In the genomic region with DNA sequence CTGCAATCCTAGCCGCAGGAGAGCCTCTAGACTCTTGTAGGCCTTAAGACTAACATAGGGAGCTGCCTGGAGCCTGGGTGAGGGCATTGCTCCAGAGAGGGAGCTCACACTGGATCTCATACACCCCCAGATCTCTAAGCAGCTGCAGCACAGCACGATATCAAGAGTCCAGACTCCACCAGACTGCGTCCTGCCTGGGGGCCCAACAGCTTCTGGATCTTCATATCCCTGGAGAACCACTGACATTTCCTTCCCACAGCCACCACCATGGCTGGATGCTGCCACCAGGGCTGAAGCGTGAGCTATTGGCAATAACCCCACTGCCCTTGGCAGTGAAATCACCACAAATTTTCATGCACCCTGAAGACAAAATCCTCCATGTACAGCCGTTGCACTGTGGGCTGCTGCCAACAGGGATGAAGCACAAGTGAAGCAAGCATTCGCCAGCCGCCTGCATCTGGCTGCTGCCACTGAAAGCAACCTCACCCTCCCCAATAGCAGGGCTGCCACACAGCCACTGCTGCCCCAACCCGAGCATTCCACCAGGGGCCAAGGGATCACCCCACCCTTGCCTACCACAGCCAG, we compare ENCODE assay signal across 2 cellular contexts.
TF ChIP-seq lines count a peak whose summit lies in the region.

No MANE protein-coding gene starts in this region.

TF ChIP-seq in SK-N-SH, 30 proteins besides CTCF, POLR2A, EP300 and RAD21:
- no peak for TF ChIP-seq SMC3 (IDR thresholded peaks at IDR 0.05; ENCODE audit: low read depth, low read length)
- no peak for TF ChIP-seq FOXM1 (IDR thresholded peaks at IDR 0.05; ENCODE audit: low read depth)
- no peak for TF ChIP-seq IRF3 (IDR thresholded peaks at IDR 0.05; ENCODE audit: low read depth, low read length)
- no peak for TF ChIP-seq GATA2 (CRISPR knock-in tag; IDR thresholded peaks at IDR 0.05)
- no peak for TF ChIP-seq ELF1 (IDR thresholded peaks at IDR 0.05)
- no peak for TF ChIP-seq TCF12 (IDR thresholded peaks at IDR 0.05)
- no peak for TF ChIP-seq YY1 (IDR thresholded peaks at IDR 0.05; ENCODE audit: low read depth)
- TF ChIP-seq NFIC (IDR thresholded peaks at IDR 0.05; ENCODE audit: borderline replicate concordance) = no peak
- no peak for TF ChIP-seq FOSL2 (IDR thresholded peaks at IDR 0.05; ENCODE audit: borderline replicate concordance, low read depth)
- no peak for TF ChIP-seq EZH2phosphoT487 (IDR thresholded peaks at IDR 0.05; ENCODE audit: borderline replicate concordance, low read depth)
- no peak for TF ChIP-seq FOXJ3 (CRISPR knock-in tag; IDR thresholded peaks at IDR 0.05)
- TF ChIP-seq RCOR1 (IDR thresholded peaks at IDR 0.05; ENCODE audit: low read length) = no peak
- TF ChIP-seq REST (IDR thresholded peaks at IDR 0.05; ENCODE audit: low read depth, low read length) = no peak
TF ChIP-seq in SK-N-SH: peak in this region for 0.

TF ChIP-seq in SK-N-SH treated with all-trans-retinoic acid at 6 μM for 48 hours, 23 proteins besides CTCF, POLR2A, EP300 and RAD21:
- TF ChIP-seq TCF4 (CRISPR knock-in tag; IDR thresholded peaks at IDR 0.05; ENCODE audit: borderline replicate concordance) = no peak
- TF ChIP-seq CSRNP3 (CRISPR knock-in tag; IDR thresholded peaks at IDR 0.05) = no peak
- TF ChIP-seq PATZ1 (CRISPR knock-in tag; IDR thresholded peaks at IDR 0.05; ENCODE audit: borderline replicate concordance) = no peak
- no peak for TF ChIP-seq CSDC2 (CRISPR knock-in tag; IDR thresholded peaks at IDR 0.05)
- TF ChIP-seq OSR1 (CRISPR knock-in tag; IDR thresholded peaks at IDR 0.05) = no peak
- TF ChIP-seq ZNF8 (CRISPR knock-in tag; IDR thresholded peaks at IDR 0.05) = no peak
- no peak for TF ChIP-seq ISL1 (CRISPR knock-in tag; IDR thresholded peaks at IDR 0.05)
- no peak for TF ChIP-seq CREB5 (CRISPR knock-in tag; IDR thresholded peaks at IDR 0.05; ENCODE audit: low read depth)
- TF ChIP-seq ZFP30 (CRISPR knock-in tag; IDR thresholded peaks at IDR 0.05) = no peak
- no peak for TF ChIP-seq PPARA (CRISPR knock-in tag; IDR thresholded peaks at IDR 0.05; ENCODE audit: borderline replicate concordance)
- no peak for TF ChIP-seq ZC3H10 (CRISPR knock-in tag; IDR thresholded peaks at IDR 0.05)
